1 cellular context compared by ENCODE assay signal in the genomic region with DNA sequence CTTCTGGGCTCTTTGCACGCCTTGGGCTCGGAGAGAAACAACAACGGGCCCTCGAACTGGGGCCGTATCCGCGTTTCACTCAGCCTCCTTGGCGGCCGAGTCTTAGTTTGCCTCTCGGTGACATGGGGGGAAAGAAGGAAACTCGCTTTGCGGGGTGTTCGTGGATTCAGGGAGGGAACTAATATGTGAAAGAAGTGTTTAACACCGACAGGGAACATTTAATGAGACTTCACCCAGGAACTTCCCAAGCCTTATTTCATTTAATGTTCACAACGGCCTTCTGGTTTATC.
A peak's percentile ranks its signal among the peaks of the same experiment; 100 is the strongest.
TF ChIP-seq lines count a peak whose summit lies in the region.

No MANE protein-coding gene starts in this region.

TF ChIP-seq in HepG2, 621 proteins besides CTCF, POLR2A, EP300 and RAD21 (continued from another document and continues in another):
- TF ChIP-seq, protein P1, sequence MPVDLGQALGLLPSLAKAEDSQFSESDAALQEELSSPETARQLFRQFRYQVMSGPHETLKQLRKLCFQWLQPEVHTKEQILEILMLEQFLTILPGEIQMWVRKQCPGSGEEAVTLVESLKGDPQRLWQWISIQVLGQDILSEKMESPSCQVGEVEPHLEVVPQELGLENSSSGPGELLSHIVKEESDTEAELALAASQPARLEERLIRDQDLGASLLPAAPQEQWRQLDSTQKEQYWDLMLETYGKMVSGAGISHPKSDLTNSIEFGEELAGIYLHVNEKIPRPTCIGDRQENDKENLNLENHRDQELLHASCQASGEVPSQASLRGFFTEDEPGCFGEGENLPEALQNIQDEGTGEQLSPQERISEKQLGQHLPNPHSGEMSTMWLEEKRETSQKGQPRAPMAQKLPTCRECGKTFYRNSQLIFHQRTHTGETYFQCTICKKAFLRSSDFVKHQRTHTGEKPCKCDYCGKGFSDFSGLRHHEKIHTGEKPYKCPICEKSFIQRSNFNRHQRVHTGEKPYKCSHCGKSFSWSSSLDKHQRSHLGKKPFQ (CRISPR knock-in tag; IDR thresholded peaks at IDR 0.05; ENCODE audit: insufficient replicate concordance) = no peak
- TF ChIP-seq SMAD3 (CRISPR knock-in tag; IDR thresholded peaks at IDR 0.05) (no peak), RFX5 (IDR thresholded peaks at IDR 0.05; ENCODE audit: low read depth, low read length) (no peak), ZNF264 (CRISPR knock-in tag; IDR thresholded peaks at IDR 0.05) (peak; percentile 28; the same call in 1 of the 2 replicates), ZNF703 (CRISPR knock-in tag; IDR thresholded peaks at IDR 0.05; ENCODE audit: borderline replicate concordance) (no peak), HDAC1 (CRISPR knock-in tag; IDR thresholded peaks at IDR 0.05) (no peak), ZNF556 (CRISPR knock-in tag; IDR thresholded peaks at IDR 0.05; ENCODE audit: borderline replicate concordance) (no peak), CHCHD3 (CRISPR knock-in tag; IDR thresholded peaks at IDR 0.05) (no peak), ZNF12 (CRISPR knock-in tag; IDR thresholded peaks at IDR 0.05) (no peak), ZFY (CRISPR knock-in tag; IDR thresholded peaks at IDR 0.05) (no peak), RXRA (CRISPR knock-in tag; IDR thresholded peaks at IDR 0.05) (peak; percentile 48; the same call in 1 of the 2 replicates), KDM4B (CRISPR knock-in tag; IDR thresholded peaks at IDR 0.05) (no peak), ZNF709 (CRISPR knock-in tag; IDR thresholded peaks at IDR 0.05) (no peak; the same call in 1 of the 2 replicates), AGO1 (IDR thresholded peaks at IDR 0.05; ENCODE audit: low read depth, low read length, poor library complexity, severe bottlenecking) (no peak), ZNF619 (CRISPR knock-in tag; IDR thresholded peaks at IDR 0.05) (no peak), ZFP36L1 (CRISPR knock-in tag; IDR thresholded peaks at IDR 0.05) (peak; percentile 60; the same call in 1 of the 2 replicates), ZNF75D (CRISPR knock-in tag; IDR thresholded peaks at IDR 0.05; ENCODE audit: borderline replicate concordance) (no peak), CEBPB (IDR thresholded peaks at IDR 0.05; ENCODE audit: borderline replicate concordance, low read depth, low read length) (no peak), REXO4 (CRISPR knock-in tag; IDR thresholded peaks at IDR 0.05; ENCODE audit: borderline replicate concordance) (0 out of 2 replicates have a peak, but pooled peaks have one; percentile 60), HOXD1 (CRISPR knock-in tag; IDR thresholded peaks at IDR 0.05) (no peak), ZNF224 (CRISPR knock-in tag; IDR thresholded peaks at IDR 0.05) (no peak), AKAP8 (CRISPR knock-in tag; IDR thresholded peaks at IDR 0.05) (no peak), ZNF510 (CRISPR knock-in tag; IDR thresholded peaks at IDR 0.05; ENCODE audit: low read depth) (no peak), ZNF331 (CRISPR knock-in tag; IDR thresholded peaks at IDR 0.05) (peak; percentile 1; the same call in 1 of the 2 replicates), ELF4 (CRISPR knock-in tag; IDR thresholded peaks at IDR 0.05; ENCODE audit: borderline replicate concordance) (no peak), CENPT (CRISPR knock-in tag; IDR thresholded peaks at IDR 0.05; ENCODE audit: low read depth) (no peak), ZNF652 (CRISPR knock-in tag; IDR thresholded peaks at IDR 0.05; ENCODE audit: borderline replicate concordance, low read depth) (peak; percentile 17; the same call in 1 of the 2 replicates), ZNF567 (CRISPR knock-in tag; IDR thresholded peaks at IDR 0.05; ENCODE audit: borderline replicate concordance) (no peak), ZBTB42 (CRISPR knock-in tag; IDR thresholded peaks at IDR 0.05) (no peak), NFE2L1 (CRISPR knock-in tag; IDR thresholded peaks at IDR 0.05; ENCODE audit: borderline replicate concordance) (no peak), JARID2 (CRISPR knock-in tag; IDR thresholded peaks at IDR 0.05; ENCODE audit: insufficient replicate concordance) (no peak), CHD2 (IDR thresholded peaks at IDR 0.05; ENCODE audit: low read depth, low read length) (no peak), ZNF782 (CRISPR knock-in tag; IDR thresholded peaks at IDR 0.05; ENCODE audit: borderline replicate concordance) (no peak), PLRG1 (conservative IDR thresholded peaks at IDR 0.05) (no peak), ASH2L (IDR thresholded peaks at IDR 0.05; ENCODE audit: insufficient read length, low read depth, low read length) (peak; percentile 70), ZNF549 (CRISPR knock-in tag; IDR thresholded peaks at IDR 0.05) (no peak), TP53 (CRISPR knock-in tag; conservative IDR thresholded peaks at IDR 0.05) (no peak), ZNF30 (CRISPR knock-in tag; IDR thresholded peaks at IDR 0.05) (no peak), ZNF615 (CRISPR knock-in tag; IDR thresholded peaks at IDR 0.05; ENCODE audit: borderline replicate concordance) (no peak), SP4 (CRISPR knock-in tag; IDR thresholded peaks at IDR 0.05) (0 out of 2 replicates have a peak, but pooled peaks have one; percentile 4), SOX6 (IDR thresholded peaks at IDR 0.05) (no peak), SOX6 (CRISPR knock-in tag; IDR thresholded peaks at IDR 0.05) (no peak), ISX (CRISPR knock-in tag; conservative IDR thresholded peaks at IDR 0.05) (0 out of 2 replicates have a peak, but pooled peaks have one; percentile 27), RBAK (CRISPR knock-in tag; IDR thresholded peaks at IDR 0.05) (no peak), ZNF558 (CRISPR knock-in tag; IDR thresholded peaks at IDR 0.05; ENCODE audit: borderline replicate concordance) (peak; percentile 77; the same call in 1 of the 2 replicates), DMAP1 (CRISPR knock-in tag; IDR thresholded peaks at IDR 0.05) (0 out of 2 replicates have a peak, but pooled peaks have one; percentile 16), ZNF746 (CRISPR knock-in tag; IDR thresholded peaks at IDR 0.05) (no peak), PHB2 (IDR thresholded peaks at IDR 0.05; ENCODE audit: partially characterized antibody) (no peak), PRPF4 (IDR thresholded peaks at IDR 0.05; ENCODE audit: low read depth, low read length, poor library complexity, severe bottlenecking) (no peak), KLF9 (CRISPR knock-in tag; IDR thresholded peaks at IDR 0.05; ENCODE audit: low read depth) (no peak)
- TF ChIP-seq, protein P2, sequence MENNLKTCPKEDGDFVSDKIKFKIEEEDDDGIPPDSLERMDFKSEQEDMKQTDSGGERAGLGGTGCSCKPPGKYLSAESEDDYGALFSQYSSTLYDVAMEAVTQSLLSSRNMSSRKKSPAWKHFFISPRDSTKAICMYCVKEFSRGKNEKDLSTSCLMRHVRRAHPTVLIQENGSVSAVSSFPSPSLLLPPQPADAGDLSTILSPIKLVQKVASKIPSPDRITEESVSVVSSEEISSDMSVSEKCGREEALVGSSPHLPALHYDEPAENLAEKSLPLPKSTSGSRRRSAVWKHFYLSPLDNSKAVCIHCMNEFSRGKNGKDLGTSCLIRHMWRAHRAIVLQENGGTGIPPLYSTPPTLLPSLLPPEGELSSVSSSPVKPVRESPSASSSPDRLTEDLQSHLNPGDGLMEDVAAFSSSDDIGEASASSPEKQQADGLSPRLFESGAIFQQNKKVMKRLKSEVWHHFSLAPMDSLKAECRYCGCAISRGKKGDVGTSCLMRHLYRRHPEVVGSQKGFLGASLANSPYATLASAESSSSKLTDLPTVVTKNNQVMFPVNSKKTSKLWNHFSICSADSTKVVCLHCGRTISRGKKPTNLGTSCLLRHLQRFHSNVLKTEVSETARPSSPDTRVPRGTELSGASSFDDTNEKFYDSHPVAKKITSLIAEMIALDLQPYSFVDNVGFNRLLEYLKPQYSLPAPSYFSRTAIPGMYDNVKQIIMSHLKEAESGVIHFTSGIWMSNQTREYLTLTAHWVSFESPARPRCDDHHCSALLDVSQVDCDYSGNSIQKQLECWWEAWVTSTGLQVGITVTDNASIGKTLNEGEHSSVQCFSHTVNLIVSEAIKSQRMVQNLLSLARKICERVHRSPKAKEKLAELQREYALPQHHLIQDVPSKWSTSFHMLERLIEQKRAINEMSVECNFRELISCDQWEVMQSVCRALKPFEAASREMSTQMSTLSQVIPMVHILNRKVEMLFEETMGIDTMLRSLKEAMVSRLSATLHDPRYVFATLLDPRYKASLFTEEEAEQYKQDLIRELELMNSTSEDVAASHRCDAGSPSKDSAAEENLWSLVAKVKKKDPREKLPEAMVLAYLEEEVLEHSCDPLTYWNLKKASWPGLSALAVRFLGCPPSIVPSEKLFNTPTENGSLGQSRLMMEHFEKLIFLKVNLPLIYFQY (CRISPR knock-in tag; IDR thresholded peaks at IDR 0.05; ENCODE audit: borderline replicate concordance) = no peak
- TF ChIP-seq, protein P3, sequence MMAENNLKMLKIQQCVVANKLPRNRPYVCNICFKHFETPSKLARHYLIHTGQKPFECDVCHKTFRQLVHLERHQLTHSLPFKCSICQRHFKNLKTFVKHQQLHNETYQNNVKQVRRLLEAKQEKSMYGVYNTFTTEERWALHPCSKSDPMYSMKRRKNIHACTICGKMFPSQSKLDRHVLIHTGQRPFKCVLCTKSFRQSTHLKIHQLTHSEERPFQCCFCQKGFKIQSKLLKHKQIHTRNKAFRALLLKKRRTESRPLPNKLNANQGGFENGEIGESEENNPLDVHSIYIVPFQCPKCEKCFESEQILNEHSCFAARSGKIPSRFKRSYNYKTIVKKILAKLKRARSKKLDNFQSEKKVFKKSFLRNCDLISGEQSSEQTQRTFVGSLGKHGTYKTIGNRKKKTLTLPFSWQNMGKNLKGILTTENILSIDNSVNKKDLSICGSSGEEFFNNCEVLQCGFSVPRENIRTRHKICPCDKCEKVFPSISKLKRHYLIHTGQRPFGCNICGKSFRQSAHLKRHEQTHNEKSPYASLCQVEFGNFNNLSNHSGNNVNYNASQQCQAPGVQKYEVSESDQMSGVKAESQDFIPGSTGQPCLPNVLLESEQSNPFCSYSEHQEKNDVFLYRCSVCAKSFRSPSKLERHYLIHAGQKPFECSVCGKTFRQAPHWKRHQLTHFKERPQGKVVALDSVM (CRISPR knock-in tag; IDR thresholded peaks at IDR 0.05) = peak; percentile 71; the same call in 1 of the 2 replicates
- TF ChIP-seq, protein P4, sequence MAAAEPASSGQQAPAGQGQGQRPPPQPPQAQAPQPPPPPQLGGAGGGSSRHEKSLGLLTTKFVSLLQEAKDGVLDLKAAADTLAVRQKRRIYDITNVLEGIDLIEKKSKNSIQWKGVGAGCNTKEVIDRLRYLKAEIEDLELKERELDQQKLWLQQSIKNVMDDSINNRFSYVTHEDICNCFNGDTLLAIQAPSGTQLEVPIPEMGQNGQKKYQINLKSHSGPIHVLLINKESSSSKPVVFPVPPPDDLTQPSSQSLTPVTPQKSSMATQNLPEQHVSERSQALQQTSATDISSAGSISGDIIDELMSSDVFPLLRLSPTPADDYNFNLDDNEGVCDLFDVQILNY (CRISPR knock-in tag; conservative IDR thresholded peaks at IDR 0.05) = peak; percentile 45; the same call in 1 of the 2 replicates
- TF ChIP-seq, protein P5, sequence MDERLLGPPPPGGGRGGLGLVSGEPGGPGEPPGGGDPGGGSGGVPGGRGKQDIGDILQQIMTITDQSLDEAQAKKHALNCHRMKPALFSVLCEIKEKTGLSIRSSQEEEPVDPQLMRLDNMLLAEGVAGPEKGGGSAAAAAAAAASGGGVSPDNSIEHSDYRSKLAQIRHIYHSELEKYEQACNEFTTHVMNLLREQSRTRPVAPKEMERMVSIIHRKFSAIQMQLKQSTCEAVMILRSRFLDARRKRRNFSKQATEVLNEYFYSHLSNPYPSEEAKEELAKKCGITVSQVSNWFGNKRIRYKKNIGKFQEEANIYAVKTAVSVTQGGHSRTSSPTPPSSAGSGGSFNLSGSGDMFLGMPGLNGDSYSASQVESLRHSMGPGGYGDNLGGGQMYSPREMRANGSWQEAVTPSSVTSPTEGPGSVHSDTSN (CRISPR knock-in tag; IDR thresholded peaks at IDR 0.05) = no peak
- TF ChIP-seq, protein P6, sequence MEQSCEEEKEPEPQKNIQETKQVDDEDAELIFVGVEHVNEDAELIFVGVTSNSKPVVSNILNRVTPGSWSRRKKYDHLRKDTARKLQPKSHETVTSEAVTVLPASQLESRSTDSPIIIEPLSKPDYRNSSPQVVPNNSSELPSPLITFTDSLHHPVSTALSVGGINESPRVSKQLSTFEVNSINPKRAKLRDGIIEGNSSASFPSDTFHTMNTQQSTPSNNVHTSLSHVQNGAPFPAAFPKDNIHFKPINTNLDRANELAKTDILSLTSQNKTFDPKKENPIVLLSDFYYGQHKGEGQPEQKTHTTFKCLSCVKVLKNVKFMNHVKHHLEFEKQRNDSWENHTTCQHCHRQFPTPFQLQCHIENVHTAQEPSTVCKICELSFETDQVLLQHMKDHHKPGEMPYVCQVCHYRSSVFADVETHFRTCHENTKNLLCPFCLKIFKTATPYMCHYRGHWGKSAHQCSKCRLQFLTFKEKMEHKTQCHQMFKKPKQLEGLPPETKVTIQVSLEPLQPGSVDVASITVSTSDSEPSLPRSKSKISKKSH (CRISPR knock-in tag; IDR thresholded peaks at IDR 0.05; ENCODE audit: borderline replicate concordance) = no peak
- TF ChIP-seq, protein P7, sequence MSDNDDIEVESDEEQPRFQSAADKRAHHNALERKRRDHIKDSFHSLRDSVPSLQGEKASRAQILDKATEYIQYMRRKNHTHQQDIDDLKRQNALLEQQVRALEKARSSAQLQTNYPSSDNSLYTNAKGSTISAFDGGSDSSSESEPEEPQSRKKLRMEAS (IDR thresholded peaks at IDR 0.05) = no peak
- TF ChIP-seq, protein P8, sequence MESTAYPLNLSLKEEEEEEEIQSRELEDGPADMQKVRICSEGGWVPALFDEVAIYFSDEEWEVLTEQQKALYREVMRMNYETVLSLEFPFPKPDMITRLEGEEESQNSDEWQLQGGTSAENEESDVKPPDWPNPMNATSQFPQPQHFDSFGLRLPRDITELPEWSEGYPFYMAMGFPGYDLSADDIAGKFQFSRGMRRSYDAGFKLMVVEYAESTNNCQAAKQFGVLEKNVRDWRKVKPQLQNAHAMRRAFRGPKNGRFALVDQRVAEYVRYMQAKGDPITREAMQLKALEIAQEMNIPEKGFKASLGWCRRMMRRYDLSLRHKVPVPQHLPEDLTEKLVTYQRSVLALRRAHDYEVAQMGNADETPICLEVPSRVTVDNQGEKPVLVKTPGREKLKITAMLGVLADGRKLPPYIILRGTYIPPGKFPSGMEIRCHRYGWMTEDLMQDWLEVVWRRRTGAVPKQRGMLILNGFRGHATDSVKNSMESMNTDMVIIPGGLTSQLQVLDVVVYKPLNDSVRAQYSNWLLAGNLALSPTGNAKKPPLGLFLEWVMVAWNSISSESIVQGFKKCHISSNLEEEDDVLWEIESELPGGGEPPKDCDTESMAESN (CRISPR knock-in tag; conservative IDR thresholded peaks at IDR 0.05) = no peak
- TF ChIP-seq, protein P9, sequence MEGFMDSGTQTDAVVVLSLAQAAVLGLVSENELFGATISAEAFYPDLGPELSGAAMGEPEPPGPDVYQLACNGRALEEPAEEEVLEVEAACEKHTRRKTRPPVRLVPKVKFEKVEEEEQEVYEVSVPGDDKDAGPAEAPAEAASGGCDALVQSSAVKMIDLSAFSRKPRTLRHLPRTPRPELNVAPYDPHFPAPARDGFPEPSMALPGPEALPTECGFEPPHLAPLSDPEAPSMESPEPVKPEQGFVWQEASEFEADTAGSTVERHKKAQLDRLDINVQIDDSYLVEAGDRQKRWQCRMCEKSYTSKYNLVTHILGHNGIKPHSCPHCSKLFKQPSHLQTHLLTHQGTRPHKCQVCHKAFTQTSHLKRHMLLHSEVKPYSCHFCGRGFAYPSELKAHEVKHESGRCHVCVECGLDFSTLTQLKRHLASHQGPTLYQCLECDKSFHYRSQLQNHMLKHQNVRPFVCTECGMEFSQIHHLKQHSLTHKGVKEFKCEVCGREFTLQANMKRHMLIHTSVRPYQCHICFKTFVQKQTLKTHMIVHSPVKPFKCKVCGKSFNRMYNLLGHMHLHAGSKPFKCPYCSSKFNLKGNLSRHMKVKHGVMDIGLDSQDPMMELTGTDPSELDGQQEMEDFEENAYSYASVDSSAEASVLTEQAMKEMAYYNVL (CRISPR knock-in tag; IDR thresholded peaks at IDR 0.05; ENCODE audit: borderline replicate concordance) = no peak
